18 cellular contexts compared by ENCODE assay signal in the genomic region with DNA sequence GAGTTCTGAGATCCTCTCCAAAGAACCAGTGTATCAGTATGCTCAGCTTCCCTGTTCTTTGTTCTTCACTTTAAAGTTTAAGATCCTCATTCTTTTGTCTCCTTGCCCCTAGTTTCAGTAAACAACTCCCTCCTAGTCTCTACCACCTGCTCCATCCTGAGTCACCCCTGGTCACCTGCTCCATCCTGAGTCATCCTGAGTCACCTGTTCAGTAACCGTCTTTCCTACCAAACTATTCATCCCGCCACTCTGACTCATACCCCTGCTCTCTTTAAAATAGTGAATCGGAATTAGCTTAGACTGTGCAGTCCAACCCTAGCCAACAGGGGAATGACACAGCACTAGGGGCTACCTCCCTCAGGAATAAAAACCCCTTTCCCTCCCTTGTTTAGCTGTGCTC.
A peak's percentile ranks its signal among the peaks of the same experiment; 100 is the strongest.
DNase-seq lines count a peak whose midpoint lies in the region; ATAC-seq, FAIRE-seq and TF ChIP-seq lines count a peak whose summit lies in the region.
"Had no signal": no experiment of that assay in that cellular context is flagged by ENCODE, and none has a peak within 500 bp of the region (broad histone marks: within the 10 kb centered on the region; RNA-seq: fewer than 3 reads in every experiment).

No MANE protein-coding gene starts in this region.

- no peak overlapping the region for H3K23ac ChIP-seq in mesendoderm (ENCODE audit: low read length)

- H3K9ac ChIP-seq in mesendoderm (ENCODE audit: low read length), result no peak overlapping the region

- TF ChIP-seq CTCF in bronchial epithelial cell (IDR thresholded peaks at IDR 0.05; ENCODE audit: insufficient read depth, low read length, severe bottlenecking), result no peak

- H2BK15ac ChIP-seq in mesendoderm (replicated peaks; ENCODE audit: low read depth), result no peak overlapping the region

- no peak for TF ChIP-seq POLR2A in H54 (IDR thresholded peaks at IDR 0.05; ENCODE audit: low read depth, low read length)

- H4K5ac ChIP-seq in mesendoderm (ENCODE audit: low read length), result no peak overlapping the region

- no peaks in the 10 kb centered on the region for H3K4me1 ChIP-seq in mesendoderm (ENCODE audit: control insufficient read depth, low read depth, low read length)
- H3K4me1 ChIP-seq: lower lobe of right lung, right lobe of liver had no signal

- H3K79me1 ChIP-seq in mesendoderm (ENCODE audit: low read length), result no peaks in the 10 kb centered on the region

- H3K79me2 ChIP-seq in mesendoderm (ENCODE audit: control insufficient read depth, insufficient read depth, low read length), result no peaks in the 10 kb centered on the region

- H3K18ac ChIP-seq in mesendoderm (ENCODE audit: low read length), result no peak overlapping the region

- H3K4me3 ChIP-seq in bronchial epithelial cell (ENCODE audit: low read depth, low read length), result no peak overlapping the region
- H3K4me3 ChIP-seq in mesendoderm (ENCODE audit: low read length), result no peak overlapping the region
- H3K4me3 ChIP-seq: lower lobe of right lung, right lobe of liver had no signal

- H3K36me3 ChIP-seq in bronchial epithelial cell (ENCODE audit: control insufficient read depth, insufficient read depth, low read length) (no peaks in the 10 kb centered on the region), mesendoderm (ENCODE audit: control insufficient read depth, insufficient read depth, low read length) (no peaks in the 10 kb centered on the region)
- H3K36me3 ChIP-seq: lower lobe of right lung, right lobe of liver had no signal

- DNase-seq in Daoy (ENCODE audit: low read depth) (peak; percentile 3), NCI-H69 (lab: John Stamatoyannopoulos, UW) (peak; percentile 15), bronchial epithelial cell (ENCODE audit: low read depth) (peak; percentile 48), mesendoderm (peak; percentile 7), NCI-H2029 (lab: John Stamatoyannopoulos, UW) (no peak), H54 (ENCODE audit: insufficient read length, low spot score) (no peak), OCI-M2 (lab: John Stamatoyannopoulos, UW; ENCODE audit: unreplicated experiment) (no peak)
- DNase-seq: activated CD8-positive, alpha-beta memory T cell treated with anti-CD3 and anti-CD28 coated beads, Interleukin-2, amount 50 U/mL, for 48 hours; activated naive CD4-positive, alpha-beta T cell; amygdala; CD8-positive, alpha-beta T cell; effector CD4-positive, alpha-beta T cell; lower lobe of right lung; NCI-H1417 treated with DMSO at 0.1 percent for 48 hours; right lobe of liver; RPMI8226; stimulated activated naive B cell treated with anti-CD40 and anti-IgM and Interleukin-4, amounts not matched to agents 10 μg/mL and 1 μg/mL and 100 μg/mL, for 72 hours had no signal

- no peak overlapping the region for H3K56ac ChIP-seq in mesendoderm (ENCODE audit: low read length)

- FAIRE-seq in bronchial epithelial cell (lab: Jason Lieb, UNC) (no peak), H54 (lab: Jason Lieb, UNC) (no peak)

- no peak for ATAC-seq in HG02763 (IDR thresholded peaks at IDR 0.05; ENCODE audit: unreplicated experiment)
- ATAC-seq: CD8-positive, alpha-beta T cell; lower lobe of right lung; right lobe of liver; stimulated activated naive B cell treated with anti-CD40 and anti-IgM and Interleukin-4, amounts not matched to agents 10 μg/mL and 1 μg/mL and 100 μg/mL, for 72 hours had no signal

- H3K27ac ChIP-seq in mesendoderm (ENCODE audit: low read depth, low read length), result no peak overlapping the region
- H3K27ac ChIP-seq: lower lobe of right lung, right lobe of liver had no signal

- no peak overlapping the region for H2BK120ac ChIP-seq in mesendoderm (ENCODE audit: low read depth, low read length)

- WGBS in mesendoderm (ENCODE audit: extremely low coverage, insufficient coverage, low lambda C conversion rate), result no CpG with 5 or more reads among the region's 3 CpGs

- no peak overlapping the region for H4K8ac ChIP-seq in mesendoderm (ENCODE audit: low read depth, low read length)

- H3K27me3 ChIP-seq in bronchial epithelial cell (ENCODE audit: control insufficient read depth, insufficient read depth, low read length) (no peaks in the 10 kb centered on the region), mesendoderm (ENCODE audit: insufficient read depth, low read length, poor library complexity) (no peaks in the 10 kb centered on the region)
- H3K27me3 ChIP-seq: right lobe of liver had no signal

- no peak overlapping the region for H3K4me2 ChIP-seq in mesendoderm (ENCODE audit: low read length)

- no peak overlapping the region for H3K4ac ChIP-seq in mesendoderm (ENCODE audit: low read depth, low read length)

- H2AK5ac ChIP-seq in mesendoderm (ENCODE audit: low read length), result no peak overlapping the region

- no peak overlapping the region for H2BK5ac ChIP-seq in mesendoderm (ENCODE audit: low read length)

Comparison
In these comparisons a context has a peak if more than half of its experiments do, and no peak if none do; other contexts are left out.
1. DNase-seq: peak in Daoy (single experiment), NCI-H69 (single experiment), bronchial epithelial cell (single experiment) and mesendoderm (single experiment); none in NCI-H2029 (single experiment), H54 (single experiment) and OCI-M2 (single experiment).